In genomic region chr10:117212176-117212575, GRCh38 we compare ENCODE assay signal across 8 cellular contexts. TPM values are rescaled to one million over a fixed set of nuclear protein-coding genes. Genes with fewer than 3 reads are reported as not detected.
"Had no signal": no experiment of that assay in that cellular context is flagged by ENCODE, and none has a peak within 500 bp of the region (broad histone marks: within the 10 kb centered on the region; RNA-seq: fewer than 3 reads in every experiment).

No MANE protein-coding gene starts in this region.

- H3K4me1 Mint-ChIP-seq: GM23338 had no signal

- H3K4me3 Mint-ChIP-seq: GM23338, H9 had no signal

- ATAC-seq: GM23338, K562 had no signal

- H3K27ac Mint-ChIP-seq: GM23338, H9 had no signal

- H3K4me3 ChIP-seq: GM23338, K562 had no signal

- H2AFZ ChIP-seq: GM23338 had no signal

- DNase-seq: H9, HCEC 1CT, IMR-90, KG1 had no signal

- H3K4me2 ChIP-seq: GM23338 had no signal

RNA-seq across cellular contexts. Expression of gene KCNK18, which starts 14.9 kb away (rescaled TPM):
- total RNA-seq: GM23338, H1, H9, HT1080, IMR-90, K562 had no signal
- polyA plus RNA-seq: GM23338, H1, IMR-90, K562 had no signal

RNA-seq across cellular contexts. Expression of gene SLC18A2, which starts 28.7 kb away (rescaled TPM):
- total RNA-seq: HT1080, IMR-90 had no signal
- polyA plus RNA-seq: IMR-90 had no signal
